Comparison of ENCODE assay signal across 14 cellular contexts in genomic region chr2:8132889-8133288, GRCh38.
"Had no signal": no experiment of that assay in that cellular context is flagged by ENCODE, and none has a peak within 500 bp of the region (broad histone marks: within the 10 kb centered on the region; RNA-seq: fewer than 3 reads in every experiment).

No MANE protein-coding gene starts in this region.

- H3K4me1 ChIP-seq: esophagus squamous epithelium, psoas muscle had no signal

- H3K27ac ChIP-seq: esophagus squamous epithelium, psoas muscle, upper lobe of right lung had no signal

- H3K36me3 ChIP-seq: esophagus squamous epithelium, upper lobe of right lung had no signal

- H3K27me3 ChIP-seq: upper lobe of right lung had no signal

- H3K9me3 ChIP-seq: esophagus squamous epithelium, psoas muscle, upper lobe of right lung had no signal

- H3K4me3 ChIP-seq: esophagus squamous epithelium, lung, psoas muscle, upper lobe of right lung had no signal

- DNase-seq: activated CD4-positive, alpha-beta memory T cell treated with anti-CD3 and anti-CD28 coated beads, Interleukin-2, amount 10 ng/mL, durations not matched to agents 7 days and 5 days; activated gamma-delta T cell treated with Interleukin-2 at 50 U/mL for 16 hours; activated naive CD8-positive, alpha-beta T cell treated with anti-CD3 and anti-CD28 coated beads, Interleukin-2, amount 10 ng/mL, durations not matched to agents 7 days and 5 days; activated T-cell treated with anti-CD3 and anti-CD28 coated beads, Interleukin-2, amount 50 U/mL, for 72 hours; esophagus squamous epithelium; foreskin fibroblast; naive thymus-derived CD4-positive, alpha-beta T cell; stimulated activated CD4-positive, alpha-beta T cell treated with anti-CD3 and anti-CD28 coated beads, Interleukin-12 subunit alpha, Interleukin-12 subunit beta, amount 100 ng/mL, for 4 hours; stimulated activated CD4-positive, alpha-beta T cell treated with anti-CD3 and anti-CD28 coated beads, Interleukin-2, amount 100 ng/mL, for 48 hours; stimulated activated naive CD8-positive, alpha-beta T cell treated with anti-CD3 and anti-CD28 coated beads, Interleukin-15, Interleukin-2, amounts not matched to agents 100 U/mL and 50 U/mL, for 24 hours; T-helper 9 cell; upper lobe of right lung had no signal
